Comparison of ENCODE assay signal across 1 cellular context in genomic region chr3:89262561-89262960, GRCh38.
TF ChIP-seq lines count a peak whose summit lies in the region.

No MANE protein-coding gene starts in this region.

TF ChIP-seq in WTC11, 78 proteins besides CTCF, POLR2A, EP300 and RAD21 (continued from another document):
- TF ChIP-seq IRF1 (CRISPR knock-in tag; IDR thresholded peaks at IDR 0.05) (no peak), ZBTB43 (CRISPR knock-in tag; IDR thresholded peaks at IDR 0.05) (no peak), NFE2L1 (CRISPR knock-in tag; IDR thresholded peaks at IDR 0.05) (no peak), ESRRA (CRISPR knock-in tag; IDR thresholded peaks at IDR 0.05; ENCODE audit: borderline replicate concordance) (no peak), CDX4 (CRISPR knock-in tag; IDR thresholded peaks at IDR 0.05; ENCODE audit: borderline replicate concordance) (no peak), GTF2I (CRISPR knock-in tag; conservative IDR thresholded peaks at IDR 0.05) (no peak), AR (CRISPR knock-in tag; IDR thresholded peaks at IDR 0.05) (no peak), ZNF423 (CRISPR knock-in tag; IDR thresholded peaks at IDR 0.05) (no peak), ZNF219 (CRISPR knock-in tag; IDR thresholded peaks at IDR 0.05; ENCODE audit: borderline replicate concordance) (no peak), ZNF425 (CRISPR knock-in tag; conservative IDR thresholded peaks at IDR 0.05) (no peak), MLX (CRISPR knock-in tag; IDR thresholded peaks at IDR 0.05) (no peak), GRHL2 (CRISPR knock-in tag; IDR thresholded peaks at IDR 0.05; ENCODE audit: insufficient replicate concordance, severe bottlenecking) (no peak)
